In genomic region chr3:120142236-120142635, GRCh38 we compare ENCODE assay signal across 25 cellular contexts.
"Had no signal": no experiment of that assay in that cellular context is flagged by ENCODE, and none has a peak within 500 bp of the region (broad histone marks: within the 10 kb centered on the region; RNA-seq: fewer than 3 reads in every experiment).

No MANE protein-coding gene starts in this region.

- H3K27me3 ChIP-seq: dorsolateral prefrontal cortex, gastrocnemius medialis, left lung, neural progenitor cell, right atrium auricular region, sigmoid colon, spleen, testis, tibial artery had no signal

- DNase-seq: dorsolateral prefrontal cortex; effector CD4-positive, alpha-beta T cell; gastrocnemius medialis; head of caudate nucleus; left cardiac atrium; left lung; mesendoderm; midbrain; naive thymus-derived CD4-positive, alpha-beta T cell; nucleus accumbens; sigmoid colon; spleen; stimulated activated CD4-positive, alpha-beta T cell treated with anti-CD3 and anti-CD28 coated beads, Interleukin-4, amount 100 ng/mL, for 4 hours; stimulated activated naive CD8-positive, alpha-beta T cell treated with anti-CD3 and anti-CD28 coated beads, Interleukin-15, Interleukin-2, amounts not matched to agents 100 U/mL and 50 U/mL, for 24 hours; substantia nigra; testis; tibial artery had no signal

- H3K4me3 ChIP-seq: dorsolateral prefrontal cortex, gastrocnemius medialis, left lung, neural progenitor cell, prostate gland, right atrium auricular region, sigmoid colon, spleen, testis, tibial artery had no signal

- ATAC-seq: esophagus mucosa; gastrocnemius medialis; left cardiac atrium; left lung; naive thymus-derived CD4-positive, alpha-beta T cell; stimulated activated memory B cell treated with anti-CD40 and anti-IgM and Interleukin-4, amounts not matched to agents 10 μg/mL and 1 μg/mL and 100 μg/mL, for 72 hours; stimulated activated naive CD8-positive, alpha-beta T cell treated with anti-CD3 and anti-CD28 coated beads, Interleukin-15, Interleukin-2, amounts not matched to agents 100 U/mL and 50 U/mL, for 24 hours had no signal

- H2AFZ ChIP-seq: neural progenitor cell had no signal

- H3K9ac ChIP-seq: neural progenitor cell had no signal

- FAIRE-seq: colon, islet of Langerhans had no signal

- H3K4me2 ChIP-seq: neural progenitor cell had no signal

- H3K36me3 ChIP-seq: gastrocnemius medialis, left lung, neural progenitor cell, prostate gland, right atrium auricular region, sigmoid colon, spleen, tibial artery had no signal

- H3K9me3 ChIP-seq: gastrocnemius medialis, left lung, prostate gland, right atrium auricular region, sigmoid colon, testis, tibial artery had no signal

- H3K4me1 ChIP-seq: neural progenitor cell, prostate gland, sigmoid colon, testis had no signal

- H3K27ac ChIP-seq: dorsolateral prefrontal cortex, epithelial cell of prostate, gastrocnemius medialis, left lung, neural progenitor cell, prostate gland, right atrium auricular region, sigmoid colon, spleen, testis, tibial artery had no signal
